In genomic region chr1:29290414-29290980, GRCh38 we compare ENCODE assay signal across 14 cellular contexts. TPM values are rescaled to one million over a fixed set of nuclear protein-coding genes. Genes with fewer than 3 reads are reported as not detected.
A peak's percentile ranks its signal among the peaks of the same experiment; 100 is the strongest.
DNase-seq lines count a peak whose midpoint lies in the region; ATAC-seq and TF ChIP-seq lines count a peak whose summit lies in the region.
"Had no signal": no experiment of that assay in that cellular context is flagged by ENCODE, and none has a peak within 500 bp of the region (broad histone marks: within the 10 kb centered on the region; RNA-seq: fewer than 3 reads in every experiment).

No MANE protein-coding gene starts in this region.

- H2AFZ ChIP-seq in H9 (ENCODE audit: low read length) = no peak overlapping the region
- H2AFZ ChIP-seq: PC-9 had no signal

- H3K27ac ChIP-seq in H9 (ENCODE audit: insufficient read length, low read depth, low read length) = no peak overlapping the region
- no peak overlapping the region for H3K27ac ChIP-seq in esophagus muscularis mucosa (replicated peaks in 1 of 4)
- H3K27ac ChIP-seq: PC-9 had no signal

- H3K9ac ChIP-seq in H9 (ENCODE audit: extremely low read depth, insufficient read length, low read length) = no peak overlapping the region

- no peak overlapping the region for H3K4me2 ChIP-seq in H9 (ENCODE audit: insufficient read depth, insufficient read length, low read length)
- H3K4me2 ChIP-seq: PC-9 had no signal

- H4K5ac ChIP-seq in H9 (ENCODE audit: insufficient read length, low read depth, low read length) = no peak overlapping the region

- H3K27me3 ChIP-seq in H9 (ENCODE audit: insufficient read depth, low read length) (no peaks in the 10 kb centered on the region), esophagus muscularis mucosa (no peaks in the 10 kb centered on the region)
- H3K27me3 ChIP-seq: BE2C had no signal

- no peak overlapping the region for H3K4me3 ChIP-seq in AG10803 (ENCODE audit: low read length)
- H3K4me3 ChIP-seq in choroid plexus epithelial cell (ENCODE audit: low read depth, low read length) = no peak overlapping the region
- H3K4me3 ChIP-seq in esophagus muscularis mucosa = no peak overlapping the region
- no peak overlapping the region for H3K4me3 ChIP-seq in mucosa of descending colon
- H3K4me3 ChIP-seq: PC-9 had no signal

- H3K79me1 ChIP-seq in H9 (ENCODE audit: insufficient read depth, low read depth, low read length, poor library complexity, severe bottlenecking) = no peaks in the 10 kb centered on the region

- no peak overlapping the region for H2BK12ac ChIP-seq in H9 (ENCODE audit: insufficient read length, low read depth, low read length)

- H3K23ac ChIP-seq in H9 (ENCODE audit: insufficient read length, low read depth, low read length) = no peak overlapping the region

- no peak for TF ChIP-seq CTCF in AG10803 (conservative IDR thresholded peaks at IDR 0.05; ENCODE audit: low read length)
- TF ChIP-seq CTCF in H9 (conservative IDR thresholded peaks at IDR 0.05) = no peak
- TF ChIP-seq CTCF in choroid plexus epithelial cell (conservative IDR thresholded peaks at IDR 0.05; ENCODE audit: low read depth, low read length) = no peak
- no peak for TF ChIP-seq CTCF in esophagus muscularis mucosa (IDR thresholded peaks at IDR 0.05)
- no peak for TF ChIP-seq CTCF in mucosa of descending colon (IDR thresholded peaks at IDR 0.05)

- no peak overlapping the region for H2BK15ac ChIP-seq in H9 (ENCODE audit: low read depth, low read length)

- peak overlapping the region in 2 of 3 experiments; percentile 41 to 83; a peak in 2 of 7 replicates for H3K27ac Mint-ChIP-seq in H9
- H3K27ac Mint-ChIP-seq: IgD-negative memory B cell had no signal

- no peak overlapping the region for H2BK5ac ChIP-seq in H9 (ENCODE audit: insufficient read length, low read length)

- H3K27me3 Mint-ChIP-seq in H9 (ENCODE audit: low read depth) = no peaks in the 10 kb centered on the region
- H3K27me3 Mint-ChIP-seq: CD4-positive, alpha-beta memory T cell had no signal

- no peak overlapping the region for H2BK120ac ChIP-seq in H9 (ENCODE audit: low read depth, low read length, poor library complexity, severe bottlenecking)

- no peaks in the 10 kb centered on the region for H3K23me2 ChIP-seq in H9 (ENCODE audit: insufficient read length, low read depth, low read length, poor library complexity, severe bottlenecking)

- no peak overlapping the region for H3K4ac ChIP-seq in H9 (ENCODE audit: low read depth, low read length)

- DNase-seq in AG10803 (ENCODE audit: low read depth) (peak; percentile 27), H9 (no peak), choroid plexus epithelial cell (ENCODE audit: low read depth) (peak; percentile 23), mucosa of gallbladder (ENCODE audit: low spot score) (peak; percentile 18), esophagus muscularis mucosa (ENCODE audit: extremely low spot score) (no peak), mucosa of descending colon (no peak)
- no peak for DNase-seq in stimulated activated CD4-positive, alpha-beta T cell treated with anti-CD3 and anti-CD28 coated beads, Interleukin-2, amount 100 ng/mL, for 24 hours
- no peak for DNase-seq in activated CD8-positive, alpha-beta memory T cell treated with anti-CD3 and anti-CD28 coated beads, Interleukin-2, amount 50 U/mL, for 48 hours
- DNase-seq: BE2C; CD4-positive, alpha-beta memory T cell; DND-41; NCI-H446; PC-9 had no signal

- no peaks in the 10 kb centered on the region for H3K9me3 Mint-ChIP-seq in H9

- no peak overlapping the region for H2BK20ac ChIP-seq in H9 (ENCODE audit: low read depth, low read length, poor library complexity, severe bottlenecking)

- H3T11ph ChIP-seq in H9 (ENCODE audit: low read length) = no peak overlapping the region

- H3K14ac ChIP-seq in H9 (ENCODE audit: insufficient read depth, low read length) = no peak overlapping the region; the same call in 1 of the 2 replicates

- ATAC-seq in mucosa of descending colon = no peak

- peaks cover 0 to 13% (median 3%) of the 10 kb centered on the region in 4 donors for H3K36me3 ChIP-seq in esophagus muscularis mucosa
- H3K36me3 ChIP-seq in mucosa of descending colon (ENCODE audit: low read depth) = no peaks in the 10 kb centered on the region
- H3K36me3 ChIP-seq: BE2C had no signal

- H3K4me1 ChIP-seq in H9 (ENCODE audit: insufficient read depth, low read length) (no peaks in the 10 kb centered on the region), esophagus muscularis mucosa (no peaks in the 10 kb centered on the region), mucosa of descending colon (ENCODE audit: low read depth) (no peaks in the 10 kb centered on the region)
- H3K4me1 ChIP-seq: BE2C had no signal

- H3K9me3 ChIP-seq in H9 (ENCODE audit: control insufficient read depth, low read depth, low read length) (no peaks in the 10 kb centered on the region), esophagus muscularis mucosa (no peaks in the 10 kb centered on the region), mucosa of descending colon (no peaks in the 10 kb centered on the region)
- H3K9me3 ChIP-seq: BE2C had no signal

- intact Hi-C loops in esophagus muscularis mucosa (cut with DNase I) (no loop called here), mucosa of descending colon (cut with DNase I, micrococcal nuclease) (no loop called here)

- no peak for TF ChIP-seq POLR2A in esophagus muscularis mucosa (IDR thresholded peaks at IDR 0.05; ENCODE audit: low read depth)

- H3K79me2 ChIP-seq in H9 (ENCODE audit: insufficient read depth, low read length) = no peaks in the 10 kb centered on the region

- no peak overlapping the region for H2AK5ac ChIP-seq in H9 (ENCODE audit: insufficient read length, low read length)

- no peak overlapping the region for H3K4me3 Mint-ChIP-seq in H9
- H3K4me3 Mint-ChIP-seq: CD4-positive, alpha-beta memory T cell; IgD-negative memory B cell had no signal

- H3K18ac ChIP-seq in H9 (ENCODE audit: insufficient read length, low read depth, low read length) = no peak overlapping the region

- H3K4me1 Mint-ChIP-seq in H9 = peaks cover 3 to 11% of the 10 kb centered on the region in 2 experiments; a peak in 2 of 4 replicates
- H3K4me1 Mint-ChIP-seq: CD4-positive, alpha-beta memory T cell; IgD-negative memory B cell had no signal

- no CpG with 5 or more reads among the region's 11 CpGs for WGBS in H9 (ENCODE audit: extremely low coverage, insufficient read length, low lambda C conversion rate)
- WGBS in esophagus muscularis mucosa = 68% methylated on average over 11 of the region's 11 CpGs

- no peak overlapping the region for H4K8ac ChIP-seq in H9 (replicated peaks; ENCODE audit: insufficient read length, low read depth, low read length)

- H3K56ac ChIP-seq in H9 (ENCODE audit: insufficient read length, low read depth, low read length) = no peak overlapping the region

- no peak for TF ChIP-seq EP300 in esophagus muscularis mucosa (IDR thresholded peaks at IDR 0.05)

- peaks cover 2 to 37% (median 31%) of the 10 kb centered on the region in 3 experiments; a peak in 5 of 7 replicates for H3K36me3 Mint-ChIP-seq in H9 (ENCODE audit: insufficient read depth in 1 of 3, low read depth in 3 of 3)
- H3K36me3 Mint-ChIP-seq: CD4-positive, alpha-beta memory T cell; IgD-negative memory B cell had no signal

- H4K91ac ChIP-seq in H9 (ENCODE audit: insufficient read length, low read depth, low read length) = no peak overlapping the region

- no peaks in the 10 kb centered on the region for H4K20me1 ChIP-seq in H9 (ENCODE audit: control insufficient read depth, insufficient read depth, insufficient read length)

RNA-seq across cellular contexts. Expression of gene PTPRU, which starts 54.2 kb away (rescaled TPM):
- total RNA-seq in H9 (2021) (45.0 and 45.5 TPM in 2 replicates), mucosa of gallbladder (17.7 TPM), esophagus muscularis mucosa (10 to 100 TPM; 19.5 to 32.7 (median 27.5) TPM), mucosa of descending colon (10 to 100 TPM in 1 of 3 donors, 1 to 10 TPM in 2; 1.8 to 14.3 (median 2.2) TPM)

RNA-seq across cellular contexts. Expression of gene MECR, which starts 59.8 kb away (rescaled TPM):
- total RNA-seq in H9 (2021) = 25.8 and 30.9 TPM in 2 replicates
- total RNA-seq in mucosa of gallbladder = 17.4 TPM
- 10 to 100 TPM; 15.4 to 20.2 (median 18.6) TPM for total RNA-seq in esophagus muscularis mucosa
- 10 to 100 TPM; 18.3 to 20.8 (median 19.5) TPM for total RNA-seq in mucosa of descending colon

Comparison
In these comparisons a context has a peak if more than half of its experiments do, and no peak if none do; other contexts are left out.
1. DNase-seq: peak in AG10803 (single experiment), choroid plexus epithelial cell (single experiment) and mucosa of gallbladder (single experiment); none in H9 (single experiment), esophagus muscularis mucosa (single experiment), stimulated activated CD4-positive, alpha-beta T cell treated with anti-CD3 and anti-CD28 coated beads, Interleukin-2, amount 100 ng/mL, for 24 hours (0 of 2), activated CD8-positive, alpha-beta memory T cell treated with anti-CD3 and anti-CD28 coated beads, Interleukin-2, amount 50 U/mL, for 48 hours (single experiment) and mucosa of descending colon (0 of 3).